In the genomic region with DNA sequence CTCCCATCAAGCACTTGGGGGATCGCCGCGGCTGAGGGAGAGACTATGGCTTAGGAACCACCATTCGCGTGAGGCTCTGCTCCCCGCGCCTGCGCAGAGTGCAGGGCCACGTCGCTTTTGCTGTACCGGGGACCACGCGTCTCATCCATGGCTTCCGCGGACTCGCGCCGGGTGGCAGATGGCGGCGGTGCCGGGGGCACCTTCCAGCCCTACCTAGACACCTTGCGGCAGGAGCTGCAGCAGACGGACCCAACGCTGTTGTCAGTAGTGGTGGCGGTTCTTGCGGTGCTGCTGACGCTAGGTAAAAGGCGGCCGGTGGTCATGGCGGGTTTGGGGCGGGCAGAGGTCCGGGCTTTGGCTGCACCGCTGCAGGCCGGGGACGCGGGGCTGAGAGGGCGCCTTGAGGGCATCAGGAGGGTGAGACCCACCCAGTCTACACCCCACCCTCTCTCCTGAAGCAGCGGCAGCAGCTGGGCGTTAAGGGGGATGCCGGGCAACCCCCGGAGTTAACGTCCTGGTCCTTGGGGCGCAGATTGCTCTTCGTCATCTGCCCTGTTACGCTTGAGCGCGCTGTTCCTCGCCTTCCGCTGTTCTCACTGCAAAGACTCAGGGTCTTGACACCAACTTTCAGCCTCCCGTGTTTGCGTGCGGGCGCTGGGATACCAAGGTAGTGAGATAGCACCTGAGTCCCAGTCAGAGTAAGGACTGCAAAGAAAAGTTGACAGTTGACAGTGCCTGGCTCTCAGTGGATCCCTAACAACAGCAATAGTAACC, we compare ENCODE assay signal across 8 cellular contexts. TPM values are rescaled to one million over a fixed set of nuclear protein-coding genes. Genes with fewer than 3 reads are reported as not detected.
DNase-seq lines count a peak whose midpoint lies in the region; ATAC-seq and TF ChIP-seq lines count a peak whose summit lies in the region.

A gene with protein sequence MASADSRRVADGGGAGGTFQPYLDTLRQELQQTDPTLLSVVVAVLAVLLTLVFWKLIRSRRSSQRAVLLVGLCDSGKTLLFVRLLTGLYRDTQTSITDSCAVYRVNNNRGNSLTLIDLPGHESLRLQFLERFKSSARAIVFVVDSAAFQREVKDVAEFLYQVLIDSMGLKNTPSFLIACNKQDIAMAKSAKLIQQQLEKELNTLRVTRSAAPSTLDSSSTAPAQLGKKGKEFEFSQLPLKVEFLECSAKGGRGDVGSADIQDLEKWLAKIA (plus strand): TSS at position 114 of the 774 bp plus-strand sequence. CDS start 34 bp downstream, at position 148.

- peaks cover 19% of the 10 kb centered on the region for H4K20me1 ChIP-seq in Loucy (ENCODE audit: insufficient read depth, low read length, poor library complexity, severe bottlenecking)

- peak within 1 kb of the TSS; percentile 90 for H3K27ac Mint-ChIP-seq in activated T-helper 2 cell treated with anti-CD3 and anti-CD28 coated beads, Interferon-gamma antibody, Interleukin-2, Interleukin-4, amounts not matched to agents 10 μg/mL and 5 μg/mL and 100 μg/mL, durations not matched to agents 14 hours and 24 hours and 36 hours
- peak within 1 kb of the TSS; percentile 82 to 87 for H3K27ac Mint-ChIP-seq in natural killer cell treated with Interleukin-12 subunit alpha and Interleukin-12 subunit beta and Interleukin-15 and Interleukin-18, amount 100 ng/mL, for 72 hours

- peak within 1 kb of the TSS; percentile 100 for H2AFZ ChIP-seq in Loucy (ENCODE audit: low read length)

- H3K27me3 ChIP-seq in H7 (ENCODE audit: control insufficient read depth, insufficient read depth, low read length) (no peaks in the 10 kb centered on the region), Loucy (ENCODE audit: insufficient read depth, low read length, poor library complexity, severe bottlenecking) (peaks cover 3% of the 10 kb centered on the region), RWPE2 (ENCODE audit: insufficient read depth, poor library complexity, severe bottlenecking) (no peaks in the 10 kb centered on the region)

- ATAC-seq in RWPE2 (ENCODE audit: low read depth), result peak; percentile 98
- peak; percentile 99 for ATAC-seq in natural killer cell treated with Interleukin-12 subunit alpha and Interleukin-12 subunit beta and Interleukin-15 and Interleukin-18, amount 100 ng/mL, for 72 hours

- H3K9me3 ChIP-seq in Loucy (ENCODE audit: insufficient read depth, low read depth, low read length) (no peaks in the 10 kb centered on the region), RWPE2 (ENCODE audit: severe bottlenecking) (no peaks in the 10 kb centered on the region)

- intact Hi-C loops in activated T-helper 2 cell treated with anti-CD3 and anti-CD28 coated beads, Interferon-gamma antibody, Interleukin-2, Interleukin-4, amounts not matched to agents 10 μg/mL and 5 μg/mL and 100 μg/mL, durations not matched to agents 14 hours and 24 hours and 36 hours (cut with micrococcal nuclease), result loop anchor here (1.0 to 10.0 kb wide), 6 partner anchors 144 to 1391 kb away; a partner anchor contains a TSS

- peak within 1 kb of the TSS; percentile 94 for H3K4me3 Mint-ChIP-seq in activated T-helper 2 cell treated with anti-CD3 and anti-CD28 coated beads, Interferon-gamma antibody, Interleukin-2, Interleukin-4, amounts not matched to agents 10 μg/mL and 5 μg/mL and 100 μg/mL, durations not matched to agents 14 hours and 24 hours and 36 hours (ENCODE audit: low read depth)
- peak within 1 kb of the TSS; percentile 92 for H3K4me3 Mint-ChIP-seq in natural killer cell treated with Interleukin-12 subunit alpha and Interleukin-12 subunit beta and Interleukin-15 and Interleukin-18, amount 100 ng/mL, for 72 hours

- peaks cover 9% of the 10 kb centered on the region for H3K27me3 Mint-ChIP-seq in activated T-helper 2 cell treated with anti-CD3 and anti-CD28 coated beads, Interferon-gamma antibody, Interleukin-2, Interleukin-4, amounts not matched to agents 10 μg/mL and 5 μg/mL and 100 μg/mL, durations not matched to agents 14 hours and 24 hours and 36 hours (ENCODE audit: low read depth)
- H3K27me3 Mint-ChIP-seq in natural killer cell treated with Interleukin-12 subunit alpha and Interleukin-12 subunit beta and Interleukin-15 and Interleukin-18, amount 100 ng/mL, for 72 hours, result peaks cover 9 to 19% of the 10 kb centered on the region in 2 donors

- DNase-seq in ELR (ENCODE audit: low read depth) (peak; percentile 95), H7 (peak; percentile 94), RWPE2 (ENCODE audit: low spot score) (peak; percentile 93), fibroblast of pulmonary artery (ENCODE audit: low read depth) (peak; percentile 93)
- DNase-seq in activated T-helper 2 cell treated with anti-CD3 and anti-CD28 coated beads, Interferon-gamma antibody, Interleukin-2, Interleukin-4, amounts not matched to agents 10 μg/mL and 5 μg/mL and 100 μg/mL, durations not matched to agents 14 hours and 24 hours and 36 hours (ENCODE audit: low spot score), result peak; percentile 94
- DNase-seq in natural killer cell treated with Interleukin-12 subunit alpha and Interleukin-12 subunit beta and Interleukin-15 and Interleukin-18, amount 100 ng/mL, for 72 hours (ENCODE audit: low spot score), result peak; percentile 97
- peak; percentile 97 for DNase-seq in stimulated activated naive CD4-positive, alpha-beta T cell treated with Interleukin-2 at 50 U/mL for 16 hours (lab: John Stamatoyannopoulos, UW)

- H3K4me1 ChIP-seq in Loucy (ENCODE audit: insufficient read depth, low read length, poor library complexity, severe bottlenecking), result peaks cover 30% of the 10 kb centered on the region
- H3K4me1 ChIP-seq in RWPE2 (ENCODE audit: insufficient read depth, poor library complexity, severe bottlenecking), result peaks cover 4% of the 10 kb centered on the region

- H3K9ac ChIP-seq in Loucy (ENCODE audit: low read depth, low read length, poor library complexity, severe bottlenecking), result peak within 1 kb of the TSS; percentile 74

- no peaks in the 10 kb centered on the region for H3K9me2 ChIP-seq in Loucy (replicated peaks; ENCODE audit: low read depth, low read length)

- TF ChIP-seq CTCF in Loucy (conservative IDR thresholded peaks at IDR 0.05; ENCODE audit: low read length) (no peak), RWPE2 (IDR thresholded peaks at IDR 0.05; ENCODE audit: poor library complexity, severe bottlenecking) (no peak), fibroblast of pulmonary artery (IDR thresholded peaks at IDR 0.05; ENCODE audit: low read length, missing control alignments) (no peak)

- no peaks in the 10 kb centered on the region for H3K9me3 Mint-ChIP-seq in activated T-helper 2 cell treated with anti-CD3 and anti-CD28 coated beads, Interferon-gamma antibody, Interleukin-2, Interleukin-4, amounts not matched to agents 10 μg/mL and 5 μg/mL and 100 μg/mL, durations not matched to agents 14 hours and 24 hours and 36 hours
- no peaks in the 10 kb centered on the region for H3K9me3 Mint-ChIP-seq in natural killer cell treated with Interleukin-12 subunit alpha and Interleukin-12 subunit beta and Interleukin-15 and Interleukin-18, amount 100 ng/mL, for 72 hours

- peaks cover 39% of the 10 kb centered on the region for H3K36me3 Mint-ChIP-seq in activated T-helper 2 cell treated with anti-CD3 and anti-CD28 coated beads, Interferon-gamma antibody, Interleukin-2, Interleukin-4, amounts not matched to agents 10 μg/mL and 5 μg/mL and 100 μg/mL, durations not matched to agents 14 hours and 24 hours and 36 hours (ENCODE audit: low read depth)
- H3K36me3 Mint-ChIP-seq in natural killer cell treated with Interleukin-12 subunit alpha and Interleukin-12 subunit beta and Interleukin-15 and Interleukin-18, amount 100 ng/mL, for 72 hours, result peaks cover 13% of the 10 kb centered on the region

- H3K4me3 ChIP-seq in H7 (ENCODE audit: insufficient read depth, low read depth, low read length), result peak within 1 kb of the TSS; percentile 96
- H3K4me3 ChIP-seq in Loucy (ENCODE audit: low read length, poor library complexity, severe bottlenecking), result peak within 1 kb of the TSS; percentile 85
- peak within 1 kb of the TSS; percentile 64 for H3K4me3 ChIP-seq in RWPE2 (ENCODE audit: severe bottlenecking)
- peak within 1 kb of the TSS; percentile 82 for H3K4me3 ChIP-seq in fibroblast of pulmonary artery (replicated peaks; ENCODE audit: low read depth, low read length)

- H3K27ac ChIP-seq in RWPE2 (ENCODE audit: poor library complexity, severe bottlenecking), result peak within 1 kb of the TSS; percentile 11

- H3K36me3 ChIP-seq in H7 (replicated peaks; ENCODE audit: control insufficient read depth, insufficient read depth, low read length), result peaks cover 8% of the 10 kb centered on the region
- peaks cover 2% of the 10 kb centered on the region; the same call in 1 of the 2 replicates for H3K36me3 ChIP-seq in Loucy (ENCODE audit: insufficient read depth, low read length)
- H3K36me3 ChIP-seq in RWPE2 (ENCODE audit: low read depth), result peaks cover 42% of the 10 kb centered on the region

- no peaks in the 10 kb centered on the region for H3F3A ChIP-seq in Loucy (ENCODE audit: low read depth)

- H3K4me2 ChIP-seq in Loucy (ENCODE audit: low read depth, low read length, poor library complexity, severe bottlenecking), result peak within 1 kb of the TSS; percentile 98

- peaks cover 17% of the 10 kb centered on the region for H3K4me1 Mint-ChIP-seq in activated T-helper 2 cell treated with anti-CD3 and anti-CD28 coated beads, Interferon-gamma antibody, Interleukin-2, Interleukin-4, amounts not matched to agents 10 μg/mL and 5 μg/mL and 100 μg/mL, durations not matched to agents 14 hours and 24 hours and 36 hours (ENCODE audit: low read depth)
- peaks cover 10 to 25% of the 10 kb centered on the region in 2 donors for H3K4me1 Mint-ChIP-seq in natural killer cell treated with Interleukin-12 subunit alpha and Interleukin-12 subunit beta and Interleukin-15 and Interleukin-18, amount 100 ng/mL, for 72 hours (ENCODE audit: low read depth in 2 of 2)

- peaks cover 34% of the 10 kb centered on the region for H3K79me2 ChIP-seq in Loucy (ENCODE audit: insufficient read depth, low read length)

RNA-seq across cellular contexts. Expression of the gene that starts here (rescaled TPM):
- 26.5 and 27.7 TPM in 2 replicates for total RNA-seq in H7 (2014; rRNA removed; shearing (Covaris generic))
- total RNA-seq in activated T-helper 2 cell treated with anti-CD3 and anti-CD28 coated beads, Interferon-gamma antibody, Interleukin-2, Interleukin-4, amounts not matched to agents 10 μg/mL and 5 μg/mL and 100 μg/mL, durations not matched to agents 14 hours and 24 hours and 36 hours, result 91.5 and 92.1 TPM in 2 replicates
- 10 to 100 TPM; 81.4 to 84.5 TPM for total RNA-seq in natural killer cell treated with Interleukin-12 subunit alpha and Interleukin-12 subunit beta and Interleukin-15 and Interleukin-18, amount 100 ng/mL, for 72 hours

Comparison
In these comparisons a context has a peak if more than half of its experiments do, and no peak if none do; other contexts are left out.
1. Peak in every context shown above with its lines: DNase-seq, ATAC-seq, H3K4me3 ChIP-seq and H3K27ac ChIP-seq.